Comparison of ENCODE assay signal across 16 cellular contexts in the genomic region with DNA sequence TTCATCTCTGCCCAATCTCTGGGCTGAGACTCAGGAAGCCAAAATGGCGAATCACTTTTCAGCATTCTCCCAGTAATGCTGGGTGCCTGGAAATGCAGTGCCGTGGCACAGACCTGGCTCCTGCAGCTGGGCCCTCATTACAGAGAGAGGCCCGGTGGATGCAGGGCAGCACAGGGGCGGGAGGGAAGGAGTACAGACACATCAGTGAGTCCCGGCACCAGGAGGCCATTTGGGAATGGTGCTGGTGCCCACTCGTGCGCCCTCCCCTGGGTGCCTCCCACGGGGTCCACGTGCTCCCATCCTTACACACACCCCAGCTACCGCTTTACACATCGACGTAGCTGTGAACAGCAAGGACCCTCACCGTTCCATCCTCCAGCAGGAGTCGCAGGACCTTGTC. TPM values are rescaled to one million over a fixed set of nuclear protein-coding genes. Genes with fewer than 3 reads are reported as not detected.
DNase-seq lines count a peak whose midpoint lies in the region; ATAC-seq and TF ChIP-seq lines count a peak whose summit lies in the region.
"Had no signal": no experiment of that assay in that cellular context is flagged by ENCODE, and none has a peak within 500 bp of the region (broad histone marks: within the 10 kb centered on the region; RNA-seq: fewer than 3 reads in every experiment).

No MANE protein-coding gene starts in this region.

- POLR2A ChIA-PET in IMR-90 (lab: Charles Lee; ENCODE audit: unreplicated experiment): no interaction called here

- no peak overlapping the region for H3K56ac ChIP-seq in IMR-90 (ENCODE audit: extremely low read depth, insufficient read depth, low read length)

- H3K27me3 ChIP-seq in IMR-90 (ENCODE audit: control insufficient read depth, insufficient read depth, low read length) (peaks cover 39% of the 10 kb centered on the region), dorsolateral prefrontal cortex (peaks cover 0 to 4% (median 0%) of the 10 kb centered on the region in 45 donors)

- no peak for TF ChIP-seq RAD21 in IMR-90 (IDR thresholded peaks at IDR 0.05; ENCODE audit: low read length)

- no peaks in the 10 kb centered on the region; the same call in 1 of the 2 replicates for H3K9me1 ChIP-seq in IMR-90 (ENCODE audit: insufficient read depth, low read length)

- peaks cover 3% of the 10 kb centered on the region for H3K27me3 Mint-ChIP-seq in activated CD8-positive, alpha-beta memory T cell treated with anti-CD3 and anti-CD28 coated beads, Interleukin-2, amount 10 ng/mL, durations not matched to agents 7 days and 5 days

- no peak overlapping the region for H2BK120ac ChIP-seq in IMR-90 (ENCODE audit: low read depth, low read length)

- H3K36me3 Mint-ChIP-seq in activated CD8-positive, alpha-beta memory T cell treated with anti-CD3 and anti-CD28 coated beads, Interleukin-2, amount 10 ng/mL, durations not matched to agents 7 days and 5 days: no peaks in the 10 kb centered on the region
- H3K36me3 Mint-ChIP-seq: CD14-positive monocyte; CD8-positive, alpha-beta T cell had no signal

- 59% methylated on average over 5 of the region's 14 CpGs; no CpG with 5 or more reads in 1 of the 2 experiments for WGBS in IMR-90 (ENCODE audit: extremely low coverage in 2 of 2, insufficient read length in 1 of 2), 2 experiments

- peak overlapping the region; percentile 27 for H2AFZ ChIP-seq in IMR-90 (replicated peaks; ENCODE audit: low read length, poor library complexity)

- H3K18ac ChIP-seq in IMR-90 (ENCODE audit: low read depth, low read length): no peak overlapping the region

- H4K91ac ChIP-seq in IMR-90 (ENCODE audit: insufficient read depth, low read depth, low read length): no peak overlapping the region

- H2BK15ac ChIP-seq in IMR-90 (ENCODE audit: low read depth, low read length): no peak overlapping the region

- no peaks in the 10 kb centered on the region for H3K9me3 Mint-ChIP-seq in activated CD8-positive, alpha-beta memory T cell treated with anti-CD3 and anti-CD28 coated beads, Interleukin-2, amount 10 ng/mL, durations not matched to agents 7 days and 5 days (ENCODE audit: low read depth)
- H3K9me3 Mint-ChIP-seq: CD8-positive, alpha-beta T cell had no signal

- dilution Hi-C loops in IMR-90 (cut with HindIII; ENCODE audit: low sequenced_read_pairs, unreplicated experiment): no loop called here

- peak; percentile 28 for DNase-seq in activated CD8-positive, alpha-beta memory T cell treated with anti-CD3 and anti-CD28 coated beads, Interleukin-2, amount 10 ng/mL, durations not matched to agents 7 days and 5 days
- no peak for DNase-seq in activated CD8-positive, alpha-beta memory T cell treated with anti-CD3 and anti-CD28 coated beads, Interleukin-2, amount 50 U/mL, for 48 hours
- no peak for DNase-seq in IMR-90
- DNase-seq in dorsolateral prefrontal cortex: no peak
- no peak for DNase-seq in midbrain (lab: John Stamatoyannopoulos, UW)
- DNase-seq: CD8-positive, alpha-beta T cell; COR-L47; DND-41; GDM1; GOT3; H9 had no signal

- H3K4me2 ChIP-seq in IMR-90 (ENCODE audit: low read depth, low read length): no peak overlapping the region

- H2AK5ac ChIP-seq in IMR-90 (ENCODE audit: low read depth, low read length): no peak overlapping the region

- ATAC-seq in activated CD8-positive, alpha-beta memory T cell treated with anti-CD3 and anti-CD28 coated beads, Interleukin-2, amount 10 ng/mL, durations not matched to agents 7 days and 5 days: no peak
- ATAC-seq in IMR-90 (ENCODE audit: low read depth) (no peak), HG02852 (IDR thresholded peaks at IDR 0.05; ENCODE audit: unreplicated experiment) (no peak)
- ATAC-seq: CD8-positive, alpha-beta T cell had no signal

- TF ChIP-seq CTCF in IMR-90 (conservative IDR thresholded peaks at IDR 0.05; ENCODE audit: low read depth, low read length) (no peak), dorsolateral prefrontal cortex (IDR thresholded peaks at IDR 0.05 in 54 of 56, conservative IDR thresholded peaks at IDR 0.05 in 2 of 56; ENCODE audit: low read depth in 1 of 56, partially characterized antibody in 56 of 56) (no peak)

- H3K9me3 ChIP-seq in IMR-90 (ENCODE audit: control insufficient read depth, insufficient read depth, low read length): no peaks in the 10 kb centered on the region

- no peak overlapping the region for H3K9ac ChIP-seq in IMR-90 (ENCODE audit: low read depth, low read length)

- no peak overlapping the region for H2BK5ac ChIP-seq in IMR-90 (ENCODE audit: low read depth, low read length, poor library complexity, severe bottlenecking)

- no peaks in the 10 kb centered on the region for H4K20me1 ChIP-seq in IMR-90 (ENCODE audit: insufficient read depth, low read length)

- no peak overlapping the region for H3K4me3 ChIP-seq in IMR-90 (ENCODE audit: insufficient read depth, low read depth, low read length)
- no peak overlapping the region for H3K4me3 ChIP-seq in dorsolateral prefrontal cortex

- no peak overlapping the region for H3K27ac Mint-ChIP-seq in activated CD8-positive, alpha-beta memory T cell treated with anti-CD3 and anti-CD28 coated beads, Interleukin-2, amount 10 ng/mL, durations not matched to agents 7 days and 5 days
- H3K27ac Mint-ChIP-seq: CD8-positive, alpha-beta T cell had no signal

- CTCF ChIA-PET in activated CD8-positive, alpha-beta memory T cell treated with anti-CD3 and anti-CD28 coated beads, Interleukin-2, amount 10 ng/mL, durations not matched to agents 7 days and 5 days (lab: Charles Lee): no interaction called here
- CTCF ChIA-PET in IMR-90 (lab: Yijun Ruan, JAX): no interaction called here

- no peaks in the 10 kb centered on the region for H3K79me1 ChIP-seq in IMR-90 (ENCODE audit: low read depth in 1 of 2, low read length in 2 of 2)

- H3K23ac ChIP-seq in IMR-90 (ENCODE audit: low read depth, low read length): no peak overlapping the region

- BruUV-seq in IMR-90 (replicated peaks; lab: Mats Ljungman, UMichigan): no TSS peak

- in situ Hi-C loops in IMR-90 (cut with MboI; ENCODE audit: low sequenced_read_pairs): no loop called here

- intact Hi-C loops in IMR-90 (cut with micrococcal nuclease): no loop called here
- intact Hi-C loops in dorsolateral prefrontal cortex (cut with DNase I): no loop called here

- no peak overlapping the region for H4K8ac ChIP-seq in IMR-90 (ENCODE audit: low read depth in 2 of 2, low read length in 2 of 2)

- no peak overlapping the region for H2AK9ac ChIP-seq in IMR-90 (replicated peaks; ENCODE audit: low read depth, low read length, poor library complexity)

- no peaks in the 10 kb centered on the region for H3K36me3 ChIP-seq in IMR-90 (ENCODE audit: control insufficient read depth, insufficient read depth, low read length)

- no peaks in the 10 kb centered on the region for H3K4me1 Mint-ChIP-seq in activated CD8-positive, alpha-beta memory T cell treated with anti-CD3 and anti-CD28 coated beads, Interleukin-2, amount 10 ng/mL, durations not matched to agents 7 days and 5 days
- H3K4me1 Mint-ChIP-seq: CD14-positive monocyte had no signal

- H3K14ac ChIP-seq in IMR-90 (replicated peaks; ENCODE audit: low read depth, low read length): no peak overlapping the region

- no peaks in the 10 kb centered on the region for H3K4me1 ChIP-seq in IMR-90 (ENCODE audit: control insufficient read depth, insufficient read depth, low read length)

- H3K4me3 Mint-ChIP-seq in activated CD8-positive, alpha-beta memory T cell treated with anti-CD3 and anti-CD28 coated beads, Interleukin-2, amount 10 ng/mL, durations not matched to agents 7 days and 5 days: no peak overlapping the region
- H3K4me3 Mint-ChIP-seq: CD14-positive monocyte; CD8-positive, alpha-beta T cell; H9 had no signal

- H2BK20ac ChIP-seq in IMR-90 (ENCODE audit: low read depth, low read length): no peak overlapping the region

- no peak overlapping the region for H3K4ac ChIP-seq in IMR-90 (ENCODE audit: low read depth, low read length)

- H3K27ac ChIP-seq in IMR-90 (ENCODE audit: insufficient read depth, low read length): no peak overlapping the region
- peak overlapping the region in 43 of 59 donors; percentile 1 to 92 (median 52) for H3K27ac ChIP-seq in dorsolateral prefrontal cortex
- peak overlapping the region; percentile 66 for H3K27ac ChIP-seq in temporal lobe (ENCODE audit: low read depth, low read length)
- H3K27ac ChIP-seq: 22Rv1 had no signal

- no peak overlapping the region for H4K5ac ChIP-seq in IMR-90 (ENCODE audit: low read depth, low read length)

- TF ChIP-seq POLR2A in IMR-90 (IDR thresholded peaks at IDR 0.05; ENCODE audit: low read depth, low read length): no peak

TF ChIP-seq in IMR-90, 13 proteins besides CTCF, POLR2A, EP300 and RAD21 (continues in another document):
- TF ChIP-seq, protein P1, sequence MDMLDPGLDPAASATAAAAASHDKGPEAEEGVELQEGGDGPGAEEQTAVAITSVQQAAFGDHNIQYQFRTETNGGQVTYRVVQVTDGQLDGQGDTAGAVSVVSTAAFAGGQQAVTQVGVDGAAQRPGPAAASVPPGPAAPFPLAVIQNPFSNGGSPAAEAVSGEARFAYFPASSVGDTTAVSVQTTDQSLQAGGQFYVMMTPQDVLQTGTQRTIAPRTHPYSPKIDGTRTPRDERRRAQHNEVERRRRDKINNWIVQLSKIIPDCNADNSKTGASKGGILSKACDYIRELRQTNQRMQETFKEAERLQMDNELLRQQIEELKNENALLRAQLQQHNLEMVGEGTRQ (IDR thresholded peaks at IDR 0.05; ENCODE audit: low read depth, low read length): no peak
- TF ChIP-seq BHLHE40 (IDR thresholded peaks at IDR 0.05; ENCODE audit: low read depth, low read length): no peak
- no peak for TF ChIP-seq MXI1 (IDR thresholded peaks at IDR 0.05; ENCODE audit: borderline replicate concordance, low read depth, low read length)
- TF ChIP-seq RFX5 (IDR thresholded peaks at IDR 0.05; ENCODE audit: low read depth, low read length): no peak
- no peak for TF ChIP-seq NFE2L2 (IDR thresholded peaks at IDR 0.05; ENCODE audit: low read depth, low read length)
- TF ChIP-seq, protein P2, sequence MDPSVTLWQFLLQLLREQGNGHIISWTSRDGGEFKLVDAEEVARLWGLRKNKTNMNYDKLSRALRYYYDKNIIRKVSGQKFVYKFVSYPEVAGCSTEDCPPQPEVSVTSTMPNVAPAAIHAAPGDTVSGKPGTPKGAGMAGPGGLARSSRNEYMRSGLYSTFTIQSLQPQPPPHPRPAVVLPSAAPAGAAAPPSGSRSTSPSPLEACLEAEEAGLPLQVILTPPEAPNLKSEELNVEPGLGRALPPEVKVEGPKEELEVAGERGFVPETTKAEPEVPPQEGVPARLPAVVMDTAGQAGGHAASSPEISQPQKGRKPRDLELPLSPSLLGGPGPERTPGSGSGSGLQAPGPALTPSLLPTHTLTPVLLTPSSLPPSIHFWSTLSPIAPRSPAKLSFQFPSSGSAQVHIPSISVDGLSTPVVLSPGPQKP (IDR thresholded peaks at IDR 0.05; ENCODE audit: borderline replicate concordance, low read depth, low read length): no peak

RNA-seq across cellular contexts. Expression of a gene that starts 13.2 kb away (rescaled TPM):
- 1 to 10 TPM in 1 of 2 experiments, under 1 TPM in 1; 0.94 to 1.3 TPM for total RNA-seq in activated CD8-positive, alpha-beta memory T cell treated with anti-CD3 and anti-CD28 coated beads, Interleukin-2, amount 10 ng/mL, durations not matched to agents 7 days and 5 days
- total RNA-seq in IMR-90 (2012; rRNA removed) (under 0.01 TPM in 2 replicates), dorsolateral prefrontal cortex (10 to 100 TPM in 100 of 120 experiments, 1 to 10 TPM in 20; 5.9 to 29.2 (median 12.9) TPM), temporal lobe (0.98 TPM)
- polyA plus RNA-seq in IMR-90 (2012; rRNA removed): 0.03 and 0.07 TPM in 2 replicates
- polyA plus RNA-seq in IMR-90 (2012; cell fraction: cytosol; rRNA removed): 0.04 TPM in 1 of 2 replicates, not detected in the other
- polyA plus RNA-seq in IMR-90 (2012; cell fraction: nucleus; rRNA removed; ENCODE audit: low replicate concordance): 0.11 and 0.22 TPM in 2 replicates
- total RNA-seq: HT1080 had no signal
- polyA plus RNA-seq: CD14-positive monocyte had no signal
